18 cellular contexts compared by ENCODE assay signal in the genomic region with DNA sequence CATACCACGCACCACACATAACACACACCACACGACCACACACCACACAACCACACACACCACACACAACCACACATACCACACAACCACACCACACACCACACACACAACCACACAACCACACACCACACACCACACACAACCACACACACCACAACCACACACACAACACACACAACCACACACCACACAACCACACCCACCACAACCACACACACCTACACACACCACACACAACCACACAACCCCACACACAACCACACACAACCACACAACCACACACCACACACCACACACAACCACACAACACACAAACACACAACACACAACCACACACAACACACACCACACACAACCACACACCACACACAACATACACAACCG. TPM values are rescaled to one million over a fixed set of nuclear protein-coding genes. Genes with fewer than 3 reads are reported as not detected.
DNase-seq lines count a peak whose midpoint lies in the region; ATAC-seq, FAIRE-seq and TF ChIP-seq lines count a peak whose summit lies in the region.
"Had no signal": no experiment of that assay in that cellular context is flagged by ENCODE, and none has a peak within 500 bp of the region (broad histone marks: within the 10 kb centered on the region; RNA-seq: fewer than 3 reads in every experiment).

No MANE protein-coding gene starts in this region.

- H3K4ac ChIP-seq in H1 (replicated peaks; ENCODE audit: insufficient read length, low read depth, low read length) = peak overlapping the region; percentile 48
- H3K4ac ChIP-seq in neuronal stem cell (ENCODE audit: low read length) = no peak overlapping the region

- CTCF ChIA-PET in PC-9 (lab: Charles Lee) (no interaction called here), H1 (lab: Charles Lee; ENCODE audit: partially characterized antibody) (no interaction called here)

- peaks cover 64% of the 10 kb centered on the region for H3F3A ChIP-seq in PC-9 (ENCODE audit: insufficient read depth, low read depth)

- H3K9ac ChIP-seq in H1 (replicated peaks in 1 of 4; ENCODE audit: extremely low read depth in 1 of 4, low read depth in 3 of 4, low read length in 3 of 4) (no peak overlapping the region; a peak in 1 of 7 replicates), neuronal stem cell (ENCODE audit: low read depth, low read length, poor library complexity) (peak overlapping the region; percentile 31)
- H3K9ac ChIP-seq: SK-N-SH had no signal

- H4K8ac ChIP-seq in H1 (ENCODE audit: extremely low read depth, insufficient read depth, low read length) = 0 out of 2 replicates have a peak overlapping the region, but pooled peaks have one; percentile 69
- peak overlapping the region; percentile 52 for H4K8ac ChIP-seq in neuronal stem cell (ENCODE audit: low read depth, low read length)

- H3K9me3 ChIP-seq in PC-9 (ENCODE audit: insufficient read depth, low read depth) (no peaks in the 10 kb centered on the region), H1 (ENCODE audit: insufficient read depth in 2 of 2, low read depth in 1 of 2, low read length in 1 of 2) (peaks cover 10 to 16% of the 10 kb centered on the region in 2 experiments; a peak in 2 of 4 replicates), neuronal stem cell (replicated peaks in 1 of 2; ENCODE audit: control insufficient read depth in 2 of 2, insufficient read depth in 1 of 2, low read depth in 1 of 2, low read length in 2 of 2) (peaks cover 10 to 28% of the 10 kb centered on the region in 2 donors)
- H3K9me3 ChIP-seq: SK-N-SH had no signal

- TF ChIP-seq CTCF in PC-9 (conservative IDR thresholded peaks at IDR 0.05) = no peak
- no peak for TF ChIP-seq CTCF in H1 (IDR thresholded peaks at IDR 0.05; ENCODE audit: control extremely low read depth in 1 of 3, insufficient read depth in 1 of 3, low read depth in 1 of 3, low read length in 3 of 3)
- TF ChIP-seq CTCF in type B pancreatic cell (conservative IDR thresholded peaks at IDR 0.05) = no peak

- TF ChIP-seq EP300 in H1 (IDR thresholded peaks at IDR 0.05; ENCODE audit: borderline replicate concordance in 1 of 2, low read depth in 2 of 2, low read length in 2 of 2) = no peak

- H3K27me3 Mint-ChIP-seq in natural killer cell treated with Interleukin-12 subunit alpha and Interleukin-12 subunit beta and Interleukin-15 and Interleukin-18, amount 100 ng/mL, for 72 hours = peaks cover 11 to 13% of the 10 kb centered on the region in 2 donors
- peaks cover 14% of the 10 kb centered on the region for H3K27me3 Mint-ChIP-seq in type B pancreatic cell

- no peak for TF ChIP-seq POLR2A in H1 (IDR thresholded peaks at IDR 0.05; ENCODE audit: control extremely low read depth in 1 of 2, low read depth in 2 of 2, low read length in 2 of 2)

- H3K27me3 ChIP-seq in PC-9 (ENCODE audit: insufficient read depth, low read depth) (no peaks in the 10 kb centered on the region), H1 (replicated peaks in 1 of 4; ENCODE audit: control insufficient read depth in 3 of 4, extremely low read depth in 1 of 4, insufficient read depth in 3 of 4, low read length in 3 of 4) (peaks cover 0 to 3% (median under 1%) of the 10 kb centered on the region in 4 experiments; a peak in 3 of 7 replicates), neuronal stem cell (ENCODE audit: control insufficient read depth in 3 of 3, insufficient read depth in 3 of 3, low read depth in 1 of 3, low read length in 3 of 3) (peaks cover 0 to 25% (median 17%) of the 10 kb centered on the region in 3 experiments)

- no TSS peak for BruUV-seq in PC-9 (replicated peaks; lab: Mats Ljungman, UMichigan)

- ATAC-seq in natural killer cell treated with Interleukin-12 subunit alpha and Interleukin-12 subunit beta and Interleukin-15 and Interleukin-18, amount 100 ng/mL, for 72 hours = no peak
- ATAC-seq in GM18909 (IDR thresholded peaks at IDR 0.05; ENCODE audit: poor library complexity, unreplicated experiment) = no peak

- POLR2A ChIA-PET in PC-9 (lab: Charles Lee; ENCODE audit: unreplicated experiment) = no interaction called here
- POLR2A ChIA-PET in H1 (lab: Charles Lee; ENCODE audit: partially characterized antibody) = no interaction called here

- peaks cover 20% of the 10 kb centered on the region for H3K4me1 ChIP-seq in PC-9 (replicated peaks; ENCODE audit: insufficient read depth)
- H3K4me1 ChIP-seq in H1 (replicated peaks in 1 of 4; ENCODE audit: control insufficient read depth in 3 of 4, insufficient read depth in 4 of 4, low read length in 3 of 4) = peaks cover 0 to 2% (median 0%) of the 10 kb centered on the region in 4 experiments; a peak in 3 of 7 replicates
- H3K4me1 ChIP-seq in neuronal stem cell (ENCODE audit: control insufficient read depth in 2 of 2, insufficient read depth in 1 of 2, low read depth in 1 of 2, low read length in 2 of 2) = peaks cover 12 to 14% of the 10 kb centered on the region in 2 donors

- H2AK5ac ChIP-seq in H1 (ENCODE audit: low read depth, low read length) (peak overlapping the region; percentile 91; the same call in 1 of the 2 replicates), neuronal stem cell (ENCODE audit: low read depth, low read length) (no peak overlapping the region)

- H2BK20ac ChIP-seq in H1 (ENCODE audit: low read length) = no peak overlapping the region

- no peaks in the 10 kb centered on the region for H3K36me3 ChIP-seq in PC-9 (ENCODE audit: low read depth)
- no peaks in the 10 kb centered on the region; a peak in 1 of 8 replicates for H3K36me3 ChIP-seq in H1 (ENCODE audit: control insufficient read depth in 2 of 4, insufficient read depth in 4 of 4, low read length in 3 of 4)
- peaks cover 0 to 8% of the 10 kb centered on the region in 2 donors for H3K36me3 ChIP-seq in neuronal stem cell (replicated peaks in 1 of 2; ENCODE audit: control insufficient read depth in 2 of 2, insufficient read depth in 2 of 2, low read length in 2 of 2)

- H2BK120ac ChIP-seq in H1 (replicated peaks; ENCODE audit: low read depth, low read length) = no peak overlapping the region
- no peak overlapping the region for H2BK120ac ChIP-seq in neuronal stem cell (ENCODE audit: low read depth, low read length)

- no peak for TF ChIP-seq RAD21 in H1 (IDR thresholded peaks at IDR 0.05 in 1 of 2, conservative IDR thresholded peaks at IDR 0.05 in 1 of 2; ENCODE audit: low read depth in 2 of 2, low read length in 2 of 2)

- no peak overlapping the region for H3K4me3 ChIP-seq in PC-9
- no peak overlapping the region for H3K4me3 ChIP-seq in H1 (ENCODE audit: extremely low read depth in 1 of 4, insufficient read depth in 2 of 4, low read depth in 3 of 4, low read length in 4 of 4)
- H3K4me3 ChIP-seq in neuronal stem cell (ENCODE audit: low read length in 2 of 2) = peak overlapping the region in 1 of 2 donors; percentile 66

- H4K20me1 ChIP-seq in PC-9 (ENCODE audit: insufficient read depth) (no peaks in the 10 kb centered on the region), H1 (replicated peaks in 1 of 2; ENCODE audit: control insufficient read depth in 1 of 2, insufficient read depth in 2 of 2, low read length in 2 of 2) (peaks cover 0 to 23% of the 10 kb centered on the region in 2 experiments)

- H3K56ac ChIP-seq in H1 (replicated peaks; ENCODE audit: insufficient read length, low read depth, low read length) = peak overlapping the region; percentile 100

- no peak overlapping the region for H3K27ac Mint-ChIP-seq in natural killer cell treated with Interleukin-12 subunit alpha and Interleukin-12 subunit beta and Interleukin-15 and Interleukin-18, amount 100 ng/mL, for 72 hours
- H3K27ac Mint-ChIP-seq in type B pancreatic cell = no peak overlapping the region

- H3K79me2 ChIP-seq in PC-9 (ENCODE audit: low read depth) = peaks cover 1% of the 10 kb centered on the region; the same call in 1 of the 2 replicates
- no peaks in the 10 kb centered on the region for H3K79me2 ChIP-seq in H1 (ENCODE audit: control insufficient read depth in 1 of 2, insufficient read depth in 2 of 2, low read length in 2 of 2)

- H3K9me2 ChIP-seq in PC-9 (ENCODE audit: insufficient read depth) = no peaks in the 10 kb centered on the region
- H3K9me2 ChIP-seq: SK-N-SH had no signal

- no peaks in the 10 kb centered on the region for H3K4me1 Mint-ChIP-seq in natural killer cell treated with Interleukin-12 subunit alpha and Interleukin-12 subunit beta and Interleukin-15 and Interleukin-18, amount 100 ng/mL, for 72 hours (ENCODE audit: low read depth in 2 of 2)
- peaks cover 29% of the 10 kb centered on the region for H3K4me1 Mint-ChIP-seq in type B pancreatic cell (ENCODE audit: unreplicated experiment)

- no peaks in the 10 kb centered on the region for H3K36me3 Mint-ChIP-seq in natural killer cell treated with Interleukin-12 subunit alpha and Interleukin-12 subunit beta and Interleukin-15 and Interleukin-18, amount 100 ng/mL, for 72 hours
- H3K36me3 Mint-ChIP-seq in type B pancreatic cell = no peaks in the 10 kb centered on the region

- no peak overlapping the region for H2AFZ ChIP-seq in PC-9
- H2AFZ ChIP-seq in H1 (ENCODE audit: low read length) = no peak overlapping the region
- no peak overlapping the region for H2AFZ ChIP-seq in neuronal stem cell (ENCODE audit: low read length)

- no peak overlapping the region for H4K5ac ChIP-seq in H1 (ENCODE audit: insufficient read length, low read depth, low read length)

- peak overlapping the region; percentile 24; the same call in 1 of the 2 replicates for H3K27ac ChIP-seq in PC-9
- no peak overlapping the region for H3K27ac ChIP-seq in H1 (ENCODE audit: low read depth, low read length)
- H3K27ac ChIP-seq in neuronal stem cell (replicated peaks; ENCODE audit: low read length) = no peak overlapping the region

- no peak overlapping the region for H2BK15ac ChIP-seq in H1 (ENCODE audit: low read length)
- H2BK15ac ChIP-seq in neuronal stem cell (ENCODE audit: low read length) = no peak overlapping the region

- H2BK12ac ChIP-seq in H1 (ENCODE audit: low read depth, low read length) (peak overlapping the region; percentile 51; the same call in 1 of the 2 replicates), neuronal stem cell (ENCODE audit: low read length) (no peak overlapping the region)

- no peaks in the 10 kb centered on the region for H3K9me3 Mint-ChIP-seq in natural killer cell treated with Interleukin-12 subunit alpha and Interleukin-12 subunit beta and Interleukin-15 and Interleukin-18, amount 100 ng/mL, for 72 hours
- H3K9me3 Mint-ChIP-seq in type B pancreatic cell = no peaks in the 10 kb centered on the region

- 82% methylated on average over 3 of the region's 3 CpGs; no CpG with 5 or more reads in 1 of the 2 experiments for WGBS in H1 (ENCODE audit: extremely low coverage in 1 of 2, insufficient coverage in 1 of 2, insufficient read length in 1 of 2, insufficient replicate concordance in 2 of 2, low coverage in 1 of 2, low lambda C conversion rate in 2 of 2, missing lambda C conversion rate in 1 of 2), 2 experiments
- whole genome bisulfite sequencing in neuronal stem cell (ENCODE audit: extremely low coverage in 2 of 2, insufficient read length in 2 of 2, insufficient replicate concordance in 1 of 2), 2 donors = 100% methylated on average over 3 of the region's 3 CpGs; no CpG with 5 or more reads in 1 of the 2 donors

- peaks cover 28% of the 10 kb centered on the region; the same call in 1 of the 2 replicates for H3K23me2 ChIP-seq in H1 (ENCODE audit: low read depth, low read length)

- H3K18ac ChIP-seq in H1 (ENCODE audit: extremely low read depth, low read length) (no peak overlapping the region), neuronal stem cell (ENCODE audit: low read length) (peak overlapping the region; percentile 61)

- DNase-seq in Caki2 (ENCODE audit: low read depth) (peak; percentile 58), PC-9 (peak in 1 of 2 experiments; percentile 43), H1 (ENCODE audit: low read depth in 1 of 2, low spot score in 2 of 2) (no peak), neuronal stem cell (ENCODE audit: low spot score) (no peak), type B pancreatic cell (ENCODE audit: extremely low spot score, unreplicated experiment) (no peak)
- no peak for DNase-seq in natural killer cell treated with Interleukin-12 subunit alpha and Interleukin-12 subunit beta and Interleukin-15 and Interleukin-18, amount 100 ng/mL, for 72 hours (ENCODE audit: low spot score)
- DNase-seq: DMS53, HCEC 1CT, Kasumi-1, NCI-H1105, NCI-H1694, NCI-H2107, NCI-H2227 treated with DMSO at 0.1 percent for 48 hours, NCI-H524, Right ventricle myocardium superior, SK-N-SH had no signal

- peaks cover 14% of the 10 kb centered on the region for H3K79me1 ChIP-seq in H1 (ENCODE audit: low read depth, low read length)
- peaks cover 8% of the 10 kb centered on the region for H3K79me1 ChIP-seq in neuronal stem cell (ENCODE audit: low read depth, low read length)

- FAIRE-seq in H1 (lab: Jason Lieb, UNC) = peak; percentile 13

- intact Hi-C loops in PC-9 (cut with micrococcal nuclease; ENCODE audit: unreplicated experiment) = no loop called here

- H3K23ac ChIP-seq in H1 (ENCODE audit: insufficient read length) = no peak overlapping the region
- H3K23ac ChIP-seq in neuronal stem cell (ENCODE audit: low read depth, low read length, poor library complexity) = peak overlapping the region; percentile 0

- H3K4me3 Mint-ChIP-seq in natural killer cell treated with Interleukin-12 subunit alpha and Interleukin-12 subunit beta and Interleukin-15 and Interleukin-18, amount 100 ng/mL, for 72 hours = no peak overlapping the region
- no peak overlapping the region for H3K4me3 Mint-ChIP-seq in type B pancreatic cell

- H3K4me2 ChIP-seq in PC-9 (no peak overlapping the region), H1 (ENCODE audit: insufficient read depth in 1 of 2, low read depth in 2 of 2, low read length in 2 of 2) (no peak overlapping the region), neuronal stem cell (ENCODE audit: insufficient read depth, low read length, poor library complexity, severe bottlenecking) (no peak overlapping the region)
- H3K4me2 ChIP-seq: SK-N-SH had no signal

- H2BK5ac ChIP-seq in H1 (ENCODE audit: low read depth, low read length) (peak overlapping the region; percentile 16; the same call in 1 of the 2 replicates), neuronal stem cell (ENCODE audit: low read length) (no peak overlapping the region)

- H3K14ac ChIP-seq in H1 (ENCODE audit: insufficient read length) (no peak overlapping the region), neuronal stem cell (ENCODE audit: low read length) (peak overlapping the region; percentile 86)

- in situ Hi-C loops in Caki2 (cut with HindIII; ENCODE audit: low pct_unique_long_range_greater_than_20kb, low sequenced_read_pairs) = no loop called here

- H4K91ac ChIP-seq in H1 (replicated peaks; ENCODE audit: insufficient read length, low read length) (peak overlapping the region; percentile 96), neuronal stem cell (ENCODE audit: low read depth, low read length, poor library complexity) (no peak overlapping the region)

RNA-seq across cellular contexts. Expression of a gene that starts 24.1 kb away (rescaled TPM):
- total RNA-seq in Caki2 (2014; rRNA removed; shearing (Covaris generic); ENCODE audit: low replicate concordance) = not detected in 2 replicates
- total RNA-seq in PC-9 (2021) = not detected in 2 replicates
- not detected in 2 replicates for total RNA-seq in H1 (2021; fragmentation: NEBNext Ultra II Directional; extraction: Animal tissue kit (Norgen Biotek cat#: 25700))
- 0.03 TPM in 1 of 2 replicates, not detected in the other for polyA plus RNA-seq in H1 (2011; rRNA removed)
- polyA plus RNA-seq in H1 (2011; cell fraction: cytosol; rRNA removed) = not detected
- polyA plus RNA-seq in H1 (2011; cell fraction: nucleus; rRNA removed) = not detected
- 0.12 TPM in 1 of 4 replicates, not detected in the others for polyA plus RNA-seq in H1 (2012, experiment 1 of 2)
- not detected for polyA plus RNA-seq in H1 (2012, experiment 2 of 2)
- 0.02 TPM for polyA plus RNA-seq in H1 (2013, experiment 1 of 2)
- 0.02 TPM for polyA plus RNA-seq in H1 (2013, experiment 2 of 2)
- not detected in 2 replicates for polyA minus RNA-seq in H1 (2011; rRNA and poly(A)+ RNA removed)
- not detected for polyA minus RNA-seq in H1 (2011; cell fraction: cytosol; rRNA and poly(A)+ RNA removed)
- polyA minus RNA-seq in H1 (2011; cell fraction: nucleus; rRNA and poly(A)+ RNA removed) = not detected
- polyA plus RNA-seq in neuronal stem cell (2013, experiment 1 of 2) = not detected
- polyA plus RNA-seq in neuronal stem cell (2013, experiment 2 of 2) = not detected
- total RNA-seq in natural killer cell treated with Interleukin-12 subunit alpha and Interleukin-12 subunit beta and Interleukin-15 and Interleukin-18, amount 100 ng/mL, for 72 hours = not detected
- not detected in 2 replicates for total RNA-seq in type B pancreatic cell (ENCODE audit: low replicate concordance)
- total RNA-seq: Caco-2 had no signal
- polyA plus RNA-seq: SK-N-SH had no signal

RNA-seq across cellular contexts. Expression of a gene that starts 42.5 kb away (rescaled TPM):
- total RNA-seq in Caki2 (2014; rRNA removed; shearing (Covaris generic); ENCODE audit: low replicate concordance) = not detected in 2 replicates
- total RNA-seq in PC-9 (2021) (0.08 TPM in 1 of 2 replicates, not detected in the other), type B pancreatic cell (ENCODE audit: low replicate concordance) (0.05 and 0.07 TPM in 2 replicates)
- total RNA-seq in H1 (2021; fragmentation: NEBNext Ultra II Directional; extraction: Animal tissue kit (Norgen Biotek cat#: 25700)) = 0.37 and 0.40 TPM in 2 replicates
- 0.15 and 0.17 TPM in 2 replicates for polyA plus RNA-seq in H1 (2011; rRNA removed)
- 0.08 TPM for polyA plus RNA-seq in H1 (2011; cell fraction: cytosol; rRNA removed)
- 0.19 TPM for polyA plus RNA-seq in H1 (2011; cell fraction: nucleus; rRNA removed)
- polyA plus RNA-seq in H1 (2012, experiment 1 of 2) = 0.11 to 0.16 TPM (median 0.16 TPM) in 3 of 4 replicates, not detected in the other
- polyA plus RNA-seq in H1 (2012, experiment 2 of 2) = 0.07 TPM
- 0.34 TPM for polyA plus RNA-seq in H1 (2013, experiment 1 of 2)
- 0.42 TPM for polyA plus RNA-seq in H1 (2013, experiment 2 of 2)
- 0.17 and 0.32 TPM in 2 replicates for polyA minus RNA-seq in H1 (2011; rRNA and poly(A)+ RNA removed)
- polyA minus RNA-seq in H1 (2011; cell fraction: cytosol; rRNA and poly(A)+ RNA removed) = not detected
- 0.10 TPM for polyA minus RNA-seq in H1 (2011; cell fraction: nucleus; rRNA and poly(A)+ RNA removed)
- polyA plus RNA-seq in neuronal stem cell (2013, experiment 1 of 2) = 0.01 TPM
- 0.01 TPM for polyA plus RNA-seq in neuronal stem cell (2013, experiment 2 of 2)
- total RNA-seq in natural killer cell treated with Interleukin-12 subunit alpha and Interleukin-12 subunit beta and Interleukin-15 and Interleukin-18, amount 100 ng/mL, for 72 hours = not detected
